In the genomic region with DNA sequence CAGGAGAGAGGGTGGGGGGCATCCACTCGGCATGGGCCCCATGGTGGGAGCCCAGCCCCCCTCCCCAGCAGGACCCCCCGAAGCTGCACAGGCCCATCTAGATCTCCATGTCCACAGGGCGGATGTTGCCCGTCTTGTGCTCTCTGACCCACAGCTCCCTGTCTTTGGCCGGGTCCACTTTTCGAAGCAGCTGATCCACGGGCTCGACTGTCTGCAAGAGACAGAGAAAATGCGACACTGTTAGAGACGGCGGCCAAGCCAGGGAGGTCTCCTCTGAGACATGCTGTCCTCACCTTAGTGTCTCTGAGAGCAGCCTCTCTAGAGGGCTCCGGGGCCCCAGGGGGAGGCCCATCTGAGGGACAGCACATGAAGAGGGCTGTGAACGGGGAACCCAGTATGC, we compare ENCODE assay signal across 4 cellular contexts. TPM values are rescaled to one million over a fixed set of nuclear protein-coding genes. Genes with fewer than 3 reads are reported as not detected.
"Had no signal": no experiment of that assay in that cellular context is flagged by ENCODE, and none has a peak within 500 bp of the region (broad histone marks: within the 10 kb centered on the region; RNA-seq: fewer than 3 reads in every experiment).

No MANE protein-coding gene starts in this region.

- H3K4me3 ChIP-seq: GM12878 had no signal

- DNase-seq: GDM1, GF-D8 had no signal

- ATAC-seq: GM12878 had no signal

RNA-seq across cellular contexts. Expression of gene RCVRN, which starts 12.1 kb away (rescaled TPM):
- total RNA-seq: G401 had no signal
